Comparison of ENCODE assay signal across 1 cellular context in the genomic region with DNA sequence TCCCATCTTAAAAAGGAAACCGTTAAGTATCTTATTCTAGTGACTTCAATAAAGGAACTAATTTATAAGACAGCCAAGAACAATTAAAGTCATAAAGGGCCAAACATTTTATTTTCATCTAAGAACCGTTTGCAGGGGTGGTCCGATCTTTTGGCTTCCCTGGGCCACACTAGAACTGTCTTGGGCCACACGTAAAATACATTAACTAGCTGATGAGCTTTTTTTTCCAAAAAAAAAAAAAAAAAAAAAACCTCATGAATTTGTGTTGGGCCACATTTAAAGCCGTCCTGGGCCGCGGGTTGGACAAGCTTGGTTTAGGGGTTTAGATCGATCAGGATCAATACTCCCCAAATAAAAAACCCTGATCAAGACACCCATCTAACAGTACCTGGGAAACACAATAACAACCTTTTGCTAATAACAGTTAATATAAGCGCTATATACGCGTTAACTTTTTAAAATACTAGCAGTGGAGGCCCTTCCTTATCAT.
TF ChIP-seq lines count a peak whose summit lies in the region.

No MANE protein-coding gene starts in this region.

TF ChIP-seq in IMR-90, 13 proteins besides CTCF, POLR2A, EP300 and RAD21 (continued from another document):
- TF ChIP-seq CEBPB (IDR thresholded peaks at IDR 0.05; ENCODE audit: low read depth, low read length) (no peak), RFX5 (IDR thresholded peaks at IDR 0.05; ENCODE audit: low read depth, low read length) (no peak), CHD1 (IDR thresholded peaks at IDR 0.05; ENCODE audit: low read depth, low read length) (no peak), RCOR1 (IDR thresholded peaks at IDR 0.05; ENCODE audit: insufficient replicate concordance, low read length) (no peak), FOS (IDR thresholded peaks at IDR 0.05; ENCODE audit: low read depth, low read length) (no peak), SMC3 (IDR thresholded peaks at IDR 0.05; ENCODE audit: low read depth, low read length) (no peak), MAFK (IDR thresholded peaks at IDR 0.05; ENCODE audit: low read depth, low read length) (no peak), NFE2L2 (IDR thresholded peaks at IDR 0.05; ENCODE audit: low read depth, low read length) (no peak), MAZ (IDR thresholded peaks at IDR 0.05; ENCODE audit: borderline replicate concordance, low read depth, low read length) (no peak)
